13 cellular contexts compared by ENCODE assay signal in the genomic region with DNA sequence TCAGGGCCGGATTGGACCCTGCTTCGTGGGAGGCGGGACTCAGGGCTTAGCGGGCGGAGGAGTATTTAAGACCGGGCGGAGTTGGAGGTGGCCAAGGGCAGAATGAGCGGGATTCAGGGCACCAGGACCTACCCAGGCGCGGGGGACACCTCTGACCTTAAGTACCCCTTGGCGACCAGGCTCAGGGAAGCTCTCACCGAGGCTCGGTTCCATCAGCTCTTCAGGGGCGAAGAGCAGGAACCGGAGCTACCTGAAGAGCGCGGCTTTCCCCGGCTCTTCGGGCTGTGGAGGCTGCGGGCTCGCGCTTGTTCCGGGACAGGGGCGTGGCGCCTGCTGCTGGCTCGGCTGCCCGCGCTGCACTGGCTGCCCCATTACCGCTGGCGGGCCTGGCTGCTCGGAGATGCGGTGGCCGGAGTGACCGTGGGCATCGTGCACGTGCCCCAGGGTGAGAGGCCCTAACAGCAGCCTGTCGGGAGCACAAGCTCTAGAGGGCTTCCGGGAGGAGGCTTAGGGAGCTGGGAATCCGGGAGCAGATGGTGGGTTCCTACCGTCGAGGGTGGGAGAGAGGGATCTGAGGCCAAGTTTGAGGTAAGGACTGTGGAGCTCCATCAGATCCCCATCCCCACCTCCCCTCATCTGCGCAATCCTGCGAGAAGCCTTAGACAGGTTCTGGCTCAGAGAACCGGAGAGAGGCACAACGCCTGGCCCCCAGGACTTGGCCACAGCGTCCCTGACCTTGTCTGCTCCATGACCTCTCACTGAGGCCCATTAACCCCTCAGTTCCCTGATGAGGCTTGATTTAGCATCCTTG. TPM values are rescaled to one million over a fixed set of nuclear protein-coding genes. Genes with fewer than 3 reads are reported as not detected.
DNase-seq lines count a peak whose midpoint lies in the region; ATAC-seq and TF ChIP-seq lines count a peak whose summit lies in the region.
"Had no signal": no experiment of that assay in that cellular context is flagged by ENCODE, and none has a peak within 500 bp of the region (broad histone marks: within the 10 kb centered on the region; RNA-seq: fewer than 3 reads in every experiment).

No MANE protein-coding gene starts in this region.

- no peak overlapping the region for H3K27ac Mint-ChIP-seq in activated naive CD4-positive, alpha-beta T cell treated with anti-CD3 and anti-CD28 coated beads for 36 hours
- no peak overlapping the region for H3K27ac Mint-ChIP-seq in HFFc6

- H3K9me3 ChIP-seq in skeletal muscle satellite cell (replicated peaks; ENCODE audit: low read length): no peaks in the 10 kb centered on the region
- H3K9me3 ChIP-seq: spleen had no signal

- no peak overlapping the region for H3K4me3 ChIP-seq in skeletal muscle satellite cell (ENCODE audit: low read length)

- no peak overlapping the region for H3K9ac ChIP-seq in skeletal muscle satellite cell (ENCODE audit: low read depth, low read length)

- no peak for TF ChIP-seq CTCF in HFFc6 (IDR thresholded peaks at IDR 0.05)

- H3K4me3 Mint-ChIP-seq in activated naive CD4-positive, alpha-beta T cell treated with anti-CD3 and anti-CD28 coated beads for 36 hours: peak overlapping the region; percentile 32
- H3K4me3 Mint-ChIP-seq in HFFc6: no peak overlapping the region

- H3K4me1 Mint-ChIP-seq in activated naive CD4-positive, alpha-beta T cell treated with anti-CD3 and anti-CD28 coated beads for 36 hours (ENCODE audit: low read depth): peaks cover 27% of the 10 kb centered on the region
- H3K4me1 Mint-ChIP-seq in HFFc6 (ENCODE audit: low read depth): peaks cover 14% of the 10 kb centered on the region

- H3K4me2 ChIP-seq in skeletal muscle satellite cell (ENCODE audit: low read length): peak overlapping the region; percentile 42

- peaks cover 66% of the 10 kb centered on the region for H3K27me3 ChIP-seq in skeletal muscle satellite cell (ENCODE audit: control insufficient read depth, insufficient read depth, low read length)

- DNase-seq in activated T-cell treated with anti-CD3 and anti-CD28 coated beads, Interleukin-2, amount 50 U/mL, for 1 hour: peak; percentile 44
- DNase-seq in activated T-cell treated with anti-CD3 and anti-CD28 coated beads for 4 hours (no peak), islet precursor cell (peak; percentile 74), HFFc6 (no peak), NCI-H128 (lab: John Stamatoyannopoulos, UW; ENCODE audit: unreplicated experiment) (no peak)
- DNase-seq in activated naive CD4-positive, alpha-beta T cell treated with anti-CD3 and anti-CD28 coated beads for 36 hours: no peak
- DNase-seq: activated CD4-positive, CD25-positive, alpha-beta regulatory T cell; anterior cingulate cortex; NCI-H2081 treated with DMSO at 0.1 percent for 48 hours; RPMI8226; spleen had no signal

- peaks cover 72% of the 10 kb centered on the region for H3K27me3 Mint-ChIP-seq in activated naive CD4-positive, alpha-beta T cell treated with anti-CD3 and anti-CD28 coated beads for 36 hours (ENCODE audit: low read depth)
- peaks cover 18% of the 10 kb centered on the region for H3K27me3 Mint-ChIP-seq in HFFc6 (ENCODE audit: insufficient read depth)

- H3K4me1 ChIP-seq in skeletal muscle satellite cell (ENCODE audit: control insufficient read depth, insufficient read depth, low read length): peaks cover 15% of the 10 kb centered on the region

- CTCF ChIA-PET in activated naive CD4-positive, alpha-beta T cell treated with anti-CD3 and anti-CD28 coated beads for 36 hours (lab: Charles Lee): interaction anchor here (0.5 to 4.2 kb wide), 9 partner anchors 8 to 161 kb away, joined by 3 to 101 read pairs (median 4); partner anchors contain the start of genes ARHGEF25 and GLI1

- H3K9me3 Mint-ChIP-seq in activated naive CD4-positive, alpha-beta T cell treated with anti-CD3 and anti-CD28 coated beads for 36 hours: no peaks in the 10 kb centered on the region
- no peaks in the 10 kb centered on the region for H3K9me3 Mint-ChIP-seq in HFFc6

- no peak for ATAC-seq in GM21576 (IDR thresholded peaks at IDR 0.05; ENCODE audit: unreplicated experiment)

- intact Hi-C loops in activated naive CD4-positive, alpha-beta T cell treated with anti-CD3 and anti-CD28 coated beads for 36 hours (cut with micrococcal nuclease): loop anchor here (2.0 kb wide), 1 partner anchor 29 kb away; the partner anchor contains the start of gene PIP4K2C

- H3K36me3 ChIP-seq in skeletal muscle satellite cell (ENCODE audit: insufficient read depth, low read length): no peaks in the 10 kb centered on the region

- H3K36me3 Mint-ChIP-seq in activated naive CD4-positive, alpha-beta T cell treated with anti-CD3 and anti-CD28 coated beads for 36 hours (ENCODE audit: low read depth): no peaks in the 10 kb centered on the region
- peaks cover 13% of the 10 kb centered on the region for H3K36me3 Mint-ChIP-seq in HFFc6 (ENCODE audit: low read depth)

RNA-seq across cellular contexts. Expression of gene ARHGEF25, which starts 8.4 kb away (rescaled TPM):
- 1 to 10 TPM; 1.4 to 1.5 TPM for total RNA-seq in activated naive CD4-positive, alpha-beta T cell treated with anti-CD3 and anti-CD28 coated beads for 36 hours
- total RNA-seq in skeletal muscle satellite cell (2012; rRNA removed): 1.5 TPM in 2 replicates
- 10 to 100 TPM; 10.2 to 21.9 (median 11.9) TPM for total RNA-seq in HFFc6 (2021; fragmentation: NEBNext Ultra II Directional; extraction: Animal tissue kit (Norgen Biotek cat#: 25700))

RNA-seq across cellular contexts. Expression of gene B4GALNT1, which starts 13.4 kb away (rescaled TPM):
- total RNA-seq in activated naive CD4-positive, alpha-beta T cell treated with anti-CD3 and anti-CD28 coated beads for 36 hours: 1 to 10 TPM; 1.4 to 1.8 TPM
- total RNA-seq in skeletal muscle satellite cell (2012; rRNA removed): 0.66 and 1.0 TPM in 2 replicates
- total RNA-seq in HFFc6 (2021; fragmentation: NEBNext Ultra II Directional; extraction: Animal tissue kit (Norgen Biotek cat#: 25700)): 1 to 10 TPM; 1.4 to 3.1 (median 2.3) TPM

RNA-seq across cellular contexts. Expression of gene DTX3, which starts 15.0 kb away (rescaled TPM):
- total RNA-seq in activated naive CD4-positive, alpha-beta T cell treated with anti-CD3 and anti-CD28 coated beads for 36 hours: 10 to 100 TPM; 15.8 to 16.2 TPM
- total RNA-seq in skeletal muscle satellite cell (2012; rRNA removed): 1.3 and 2.0 TPM in 2 replicates
- 10 to 100 TPM; 17.7 to 21.0 (median 19.2) TPM for total RNA-seq in HFFc6 (2021; fragmentation: NEBNext Ultra II Directional; extraction: Animal tissue kit (Norgen Biotek cat#: 25700))

RNA-seq across cellular contexts. Expression of gene PIP4K2C, which starts 28.6 kb away (rescaled TPM):
- total RNA-seq in activated naive CD4-positive, alpha-beta T cell treated with anti-CD3 and anti-CD28 coated beads for 36 hours: 10 to 100 TPM; 11.8 to 12.7 TPM
- total RNA-seq in skeletal muscle satellite cell (2012; rRNA removed): 6.6 and 9.1 TPM in 2 replicates
- 10 to 100 TPM; 21.1 to 33.1 (median 24.3) TPM for total RNA-seq in HFFc6 (2021; fragmentation: NEBNext Ultra II Directional; extraction: Animal tissue kit (Norgen Biotek cat#: 25700))

Comparison
In these comparisons a context has a peak if more than half of its experiments do, and no peak if none do; other contexts are left out.
1. DNase-seq: peak in activated T-cell treated with anti-CD3 and anti-CD28 coated beads, Interleukin-2, amount 50 U/mL, for 1 hour (single experiment) and islet precursor cell (single experiment); none in activated T-cell treated with anti-CD3 and anti-CD28 coated beads for 4 hours (single experiment), activated naive CD4-positive, alpha-beta T cell treated with anti-CD3 and anti-CD28 coated beads for 36 hours (single experiment), HFFc6 (single experiment) and NCI-H128 (single experiment).
2. RNA of gene ARHGEF25, which starts 8.4 kb away (total RNA-seq): 10.2 to 21.9 TPM in HFFc6; 1.4 to 1.5 TPM in activated naive CD4-positive, alpha-beta T cell treated with anti-CD3 and anti-CD28 coated beads for 36 hours; every median in the first group is over 4 times any median in the second.